Comparison of ENCODE assay signal across 8 cellular contexts in genomic region chr11:73761403-73761945, GRCh38. TPM values are rescaled to one million over a fixed set of nuclear protein-coding genes. Genes with fewer than 3 reads are reported as not detected.
DNase-seq lines count a peak whose midpoint lies in the region; ATAC-seq and TF ChIP-seq lines count a peak whose summit lies in the region.

No MANE protein-coding gene starts in this region.

- 0 out of 2 replicates have a peak overlapping the region, but pooled peaks have one; percentile 67 for H2AK5ac ChIP-seq in IMR-90 (ENCODE audit: low read depth, low read length)

- H3K27me3 ChIP-seq in IMR-90 (ENCODE audit: control insufficient read depth, insufficient read depth, low read length), result no peaks in the 10 kb centered on the region

- H3K36me3 ChIP-seq in IMR-90 (ENCODE audit: control insufficient read depth, insufficient read depth, low read length), result no peaks in the 10 kb centered on the region

- peak overlapping the region; percentile 63 for H2BK5ac ChIP-seq in IMR-90 (ENCODE audit: low read depth, low read length, poor library complexity, severe bottlenecking)

- peak overlapping the region; percentile 87 for H2AFZ ChIP-seq in IMR-90 (replicated peaks; ENCODE audit: low read length, poor library complexity)

- WGBS in IMR-90 (ENCODE audit: extremely low coverage in 2 of 2, insufficient read length in 1 of 2), 2 experiments, result no CpG with 5 or more reads among the region's 16 CpGs

- ATAC-seq in GM19324 (IDR thresholded peaks at IDR 0.05; ENCODE audit: low FRiP score, unreplicated experiment) (peak; percentile 1), IMR-90 (ENCODE audit: low read depth) (no peak; the same call in 1 of the 2 replicates), naive B cell (ENCODE audit: low read depth in 2 of 2) (peak; percentile 2)

- dilution Hi-C loops in IMR-90 (cut with HindIII; ENCODE audit: low sequenced_read_pairs, unreplicated experiment), result no loop called here

- H4K20me1 ChIP-seq in IMR-90 (ENCODE audit: insufficient read depth, low read length), result peaks cover 32% of the 10 kb centered on the region

- H3K27me3 Mint-ChIP-seq in chondrocyte (ENCODE audit: low read depth), result no peaks in the 10 kb centered on the region
- peaks cover 4 to 10% (median 8%) of the 10 kb centered on the region in 3 donors for H3K27me3 Mint-ChIP-seq in naive B cell

- POLR2A ChIA-PET in IMR-90 (lab: Charles Lee; ENCODE audit: unreplicated experiment), result interaction anchor here (0.6 to 2.3 kb wide), 2 partner anchors 18 to 24 kb away, joined by 4 to 11 read pairs; no protein-coding TSS in a partner anchor

- H3K4ac ChIP-seq in IMR-90 (ENCODE audit: low read depth, low read length), result peak overlapping the region; percentile 86

- no peaks in the 10 kb centered on the region for H3K9me3 ChIP-seq in IMR-90 (ENCODE audit: control insufficient read depth, insufficient read depth, low read length)

- H3K9me3 Mint-ChIP-seq in chondrocyte (ENCODE audit: low read depth), result no peaks in the 10 kb centered on the region
- H3K9me3 Mint-ChIP-seq in naive B cell, result no peaks in the 10 kb centered on the region

- peak overlapping the region; percentile 57; the same call in 1 of the 3 replicates for H2BK15ac ChIP-seq in IMR-90 (ENCODE audit: low read depth, low read length)

- H2BK20ac ChIP-seq in IMR-90 (ENCODE audit: low read depth, low read length), result no peak overlapping the region

- peak overlapping the region; percentile 88 for H4K5ac ChIP-seq in IMR-90 (ENCODE audit: low read depth, low read length)

- H3K4me1 ChIP-seq in IMR-90 (ENCODE audit: control insufficient read depth, insufficient read depth, low read length), result no peaks in the 10 kb centered on the region

- H3K23ac ChIP-seq in IMR-90 (ENCODE audit: low read depth, low read length), result peak overlapping the region; percentile 11; the same call in 1 of the 2 replicates

- H3K36me3 Mint-ChIP-seq in chondrocyte (ENCODE audit: low read depth) (peaks cover 3% of the 10 kb centered on the region), naive B cell (no peaks in the 10 kb centered on the region)

- peak overlapping the region; percentile 36 for H3K4me3 ChIP-seq in IMR-90 (ENCODE audit: insufficient read depth, low read depth, low read length)

- CTCF ChIA-PET in IMR-90 (lab: Yijun Ruan, JAX), result interaction anchor here (1.0 kb wide), 1 partner anchor 18 kb away, joined by 4 read pairs; no protein-coding TSS in a partner anchor

- peak overlapping the region; percentile 34; the same call in 1 of the 2 replicates for H3K27ac ChIP-seq in IMR-90 (ENCODE audit: insufficient read depth, low read length)

- TF ChIP-seq CTCF in IMR-90 (conservative IDR thresholded peaks at IDR 0.05; ENCODE audit: low read depth, low read length), result no peak
- no peak for TF ChIP-seq CTCF in chondrocyte (IDR thresholded peaks at IDR 0.05)

- H3K9ac ChIP-seq in IMR-90 (ENCODE audit: low read depth, low read length), result peak overlapping the region; percentile 8; the same call in 1 of the 2 replicates

- H3K18ac ChIP-seq in IMR-90 (ENCODE audit: low read depth, low read length), result peak overlapping the region; percentile 38; the same call in 1 of the 2 replicates

- no peak for TF ChIP-seq RAD21 in IMR-90 (IDR thresholded peaks at IDR 0.05; ENCODE audit: low read length)

- peaks cover 5% of the 10 kb centered on the region for H3K9me1 ChIP-seq in IMR-90 (ENCODE audit: insufficient read depth, low read length)

- H3K4me1 Mint-ChIP-seq in chondrocyte (ENCODE audit: low read depth), result peaks cover 32% of the 10 kb centered on the region
- peaks cover 25 to 33% (median 28%) of the 10 kb centered on the region in 3 donors for H3K4me1 Mint-ChIP-seq in naive B cell

- peak overlapping the region; percentile 79 for H3K14ac ChIP-seq in IMR-90 (replicated peaks; ENCODE audit: low read depth, low read length)

- TF ChIP-seq POLR2A in IMR-90 (IDR thresholded peaks at IDR 0.05; ENCODE audit: low read depth, low read length), result no peak

- intact Hi-C loops in IMR-90 (cut with micrococcal nuclease), result loop anchor here (1.0 kb wide), 2 partner anchors 18 to 170 kb away; no protein-coding TSS in a partner anchor

- in situ Hi-C loops in IMR-90 (cut with MboI; ENCODE audit: low sequenced_read_pairs), result no loop called here

- no TSS peak for BruUV-seq in IMR-90 (replicated peaks; lab: Mats Ljungman, UMichigan)

- peak overlapping the region; percentile 95 to 99 for H4K8ac ChIP-seq in IMR-90 (ENCODE audit: low read depth in 2 of 2, low read length in 2 of 2)

- peak overlapping the region; percentile 64 for H4K91ac ChIP-seq in IMR-90 (ENCODE audit: insufficient read depth, low read depth, low read length)

- H2AK9ac ChIP-seq in IMR-90 (replicated peaks; ENCODE audit: low read depth, low read length, poor library complexity), result peak overlapping the region; percentile 43

- H3K27ac Mint-ChIP-seq in chondrocyte (ENCODE audit: unreplicated experiment), result peak overlapping the region; percentile 97
- H3K27ac Mint-ChIP-seq in naive B cell, result peak overlapping the region; percentile 82 to 97 (median 87)

- DNase-seq in IMR-90, result no peak
- DNase-seq in chondrocyte (ENCODE audit: low spot score), result no peak
- no peak for DNase-seq in naive B cell
- DNase-seq in NCI-H526 treated with DMSO at 0.1 percent for 48 hours (lab: John Stamatoyannopoulos, UW), result no peak
- DNase-seq in RPMI8226, result no peak
- DNase-seq in stimulated activated CD4-positive, alpha-beta T cell treated with anti-CD3 and anti-CD28 coated beads, Interleukin-2, amount 100 ng/mL, for 48 hours, result no peak
- no peak for DNase-seq in effector CD8-positive, alpha-beta T cell (lab: John Stamatoyannopoulos, UW)

- peak overlapping the region; percentile 69 for H3K4me2 ChIP-seq in IMR-90 (ENCODE audit: low read depth, low read length)

- no peak overlapping the region for H3K56ac ChIP-seq in IMR-90 (ENCODE audit: extremely low read depth, insufficient read depth, low read length)

- peak overlapping the region; percentile 45 for H2BK120ac ChIP-seq in IMR-90 (ENCODE audit: low read depth, low read length)

- peak overlapping the region; percentile 96 for H3K4me3 Mint-ChIP-seq in chondrocyte (ENCODE audit: unreplicated experiment)
- peak overlapping the region; percentile 82 to 97 (median 92) for H3K4me3 Mint-ChIP-seq in naive B cell

- H3K79me1 ChIP-seq in IMR-90 (ENCODE audit: low read depth in 1 of 2, low read length in 2 of 2), result peaks cover 0 to 23% of the 10 kb centered on the region in 2 experiments; a peak in 2 of 4 replicates

TF ChIP-seq in IMR-90, 13 proteins besides CTCF, POLR2A, EP300 and RAD21:
- TF ChIP-seq MAZ (IDR thresholded peaks at IDR 0.05; ENCODE audit: borderline replicate concordance, low read depth, low read length) (peak; percentile 83; the same call in 1 of the 2 replicates), RCOR1 (IDR thresholded peaks at IDR 0.05; ENCODE audit: insufficient replicate concordance, low read length) (no peak), NFE2L2 (IDR thresholded peaks at IDR 0.05; ENCODE audit: low read depth, low read length) (no peak)

RNA-seq across cellular contexts. Expression of gene RAB6A, which starts 0.6 kb away (rescaled TPM):
- total RNA-seq in IMR-90 (2012; rRNA removed) (81.0 and 120 TPM in 2 replicates), chondrocyte (173 to 188 TPM (median 185 TPM) in 3 replicates)
- polyA plus RNA-seq in IMR-90 (2012; rRNA removed) (57.9 and 65.5 TPM in 2 replicates), naive B cell (ENCODE audit: low read depth in 6 of 6) (10 to 100 TPM; 73.5 to 94.5 (median 84.2) TPM)
- polyA plus RNA-seq in IMR-90 (2012; cell fraction: cytosol; rRNA removed), result 71.4 and 74.7 TPM in 2 replicates
- 35.9 and 46.7 TPM in 2 replicates for polyA plus RNA-seq in IMR-90 (2012; cell fraction: nucleus; rRNA removed; ENCODE audit: low replicate concordance)

RNA-seq across cellular contexts. Expression of gene MRPL48, which starts 26.2 kb away (rescaled TPM):
- total RNA-seq in IMR-90 (2012; rRNA removed) (24.0 and 30.3 TPM in 2 replicates), chondrocyte (21.2 to 29.8 TPM (median 25.8 TPM) in 3 replicates)
- polyA plus RNA-seq in IMR-90 (2012; rRNA removed) (29.4 and 30.6 TPM in 2 replicates), naive B cell (ENCODE audit: low read depth in 6 of 6) (10 to 100 TPM; 54.8 to 91.9 (median 60.3) TPM)
- polyA plus RNA-seq in IMR-90 (2012; cell fraction: cytosol; rRNA removed), result 7.8 and 19.4 TPM in 2 replicates
- polyA plus RNA-seq in IMR-90 (2012; cell fraction: nucleus; rRNA removed; ENCODE audit: low replicate concordance), result 2.7 and 12.3 TPM in 2 replicates
